ENCODE assay signal across 8 cellular contexts in genomic region chr1:155000475-155000724, GRCh38. TPM values are rescaled to one million over a fixed set of nuclear protein-coding genes. Genes with fewer than 3 reads are reported as not detected.
DNase-seq lines count a peak whose midpoint lies in the region; ATAC-seq, FAIRE-seq and TF ChIP-seq lines count a peak whose summit lies in the region.

No MANE protein-coding gene starts in this region.

- ATAC-seq in central memory CD8-positive, alpha-beta T cell (replicated peaks; ENCODE audit: extremely low read depth, poor library complexity, severe bottlenecking), result no peak
- no peak for ATAC-seq in GM21825 (IDR thresholded peaks at IDR 0.05; ENCODE audit: unreplicated experiment)
- no peak for ATAC-seq in GM18517 (IDR thresholded peaks at IDR 0.05; ENCODE audit: unreplicated experiment)

- H3K27ac Mint-ChIP-seq in central memory CD8-positive, alpha-beta T cell (ENCODE audit: low read depth), result peak overlapping the region; percentile 54

- peaks cover 20% of the 10 kb centered on the region for H3K79me2 ChIP-seq in Karpas-422 (ENCODE audit: low read length)

- no peaks in the 10 kb centered on the region for H3K27me3 Mint-ChIP-seq in central memory CD8-positive, alpha-beta T cell

- H3K27me3 ChIP-seq in AG04450 (ENCODE audit: control insufficient read depth, insufficient read depth, low read length) (no peaks in the 10 kb centered on the region), Karpas-422 (ENCODE audit: low read length) (no peaks in the 10 kb centered on the region), mucosa of rectum (ENCODE audit: control insufficient read depth in 2 of 2, insufficient read depth in 2 of 2, low read length in 2 of 2) (no peaks in the 10 kb centered on the region)

- H3K9me2 ChIP-seq in Karpas-422 (replicated peaks; ENCODE audit: insufficient read depth, low read length), result no peaks in the 10 kb centered on the region

- DNase-seq in AG04450 (ENCODE audit: low read depth, low spot score) (no peak), Karpas-422 (peak; percentile 75), ACHN (no peak), D721Med (ENCODE audit: insufficient read length, low spot score) (no peak)
- DNase-seq in central memory CD8-positive, alpha-beta T cell (ENCODE audit: low spot score in 2 of 2), result no peak

- peaks cover 10% of the 10 kb centered on the region for H3K36me3 Mint-ChIP-seq in central memory CD8-positive, alpha-beta T cell (ENCODE audit: insufficient read depth)

- FAIRE-seq in D721Med (lab: Jason Lieb, UNC), result no peak

- CTCF ChIA-PET in AG04450 (lab: Charles Lee), result interaction anchor here (0.7 to 2.5 kb wide), 6 partner anchors 7 to 193 kb away, joined by 3 to 20 read pairs (median 4); partner anchors contain the start of gene PBXIP1

- no peaks in the 10 kb centered on the region for H3K36me3 ChIP-seq in Karpas-422 (ENCODE audit: insufficient read depth, low read length)
- H3K36me3 ChIP-seq in mucosa of rectum (ENCODE audit: control insufficient read depth in 2 of 2, insufficient read depth in 2 of 2, low read length in 2 of 2), result peaks cover 0 to 3% of the 10 kb centered on the region in 2 donors

- H3K27ac ChIP-seq in AG04450 (ENCODE audit: low read depth, low read length) (peak overlapping the region; percentile 84), Karpas-422 (ENCODE audit: low read length) (peak overlapping the region; percentile 88), mucosa of rectum (ENCODE audit: low read depth in 2 of 2, low read length in 2 of 2) (peak overlapping the region; percentile 99)

- no peaks in the 10 kb centered on the region for H3K9me3 Mint-ChIP-seq in central memory CD8-positive, alpha-beta T cell

- H2AFZ ChIP-seq in Karpas-422 (ENCODE audit: low read length), result no peak overlapping the region; the same call in 1 of the 2 replicates

- peak overlapping the region; percentile 94 for H3K4me3 Mint-ChIP-seq in central memory CD8-positive, alpha-beta T cell

- H3K9me3 ChIP-seq in AG04450 (ENCODE audit: control insufficient read depth, insufficient read depth, low read length) (no peaks in the 10 kb centered on the region; the same call in 1 of the 2 replicates), Karpas-422 (ENCODE audit: low read length) (no peaks in the 10 kb centered on the region), mucosa of rectum (ENCODE audit: control insufficient read depth in 2 of 2, low read length in 2 of 2) (no peaks in the 10 kb centered on the region)

- H3K4me1 ChIP-seq in Karpas-422 (ENCODE audit: low read length) (peaks cover 56% of the 10 kb centered on the region), mucosa of rectum (ENCODE audit: control insufficient read depth in 2 of 2, insufficient read depth in 2 of 2, low read length in 2 of 2) (peaks cover 20 to 34% of the 10 kb centered on the region in 2 donors)

- H3K4me2 ChIP-seq in Karpas-422 (ENCODE audit: low read depth, low read length, poor library complexity, severe bottlenecking), result peak overlapping the region; percentile 96

- no peaks in the 10 kb centered on the region for H4K20me1 ChIP-seq in Karpas-422 (ENCODE audit: insufficient read depth, low read depth, low read length)

- peak overlapping the region; percentile 76 for H3K4me3 ChIP-seq in AG04450 (ENCODE audit: low read depth, low read length)
- H3K4me3 ChIP-seq in Karpas-422 (ENCODE audit: low read length), result peak overlapping the region; percentile 70
- H3K4me3 ChIP-seq in mucosa of rectum (ENCODE audit: low read length in 2 of 2), result peak overlapping the region; percentile 87 to 88

- H3K4me1 Mint-ChIP-seq in central memory CD8-positive, alpha-beta T cell, result peaks cover 42% of the 10 kb centered on the region

- TF ChIP-seq CTCF in AG04450 (IDR thresholded peaks at IDR 0.05; ENCODE audit: low read depth, low read length) (no peak), D721Med (IDR thresholded peaks at IDR 0.05; ENCODE audit: insufficient read depth, missing control alignments) (no peak)

- in situ Hi-C loops in ACHN (cut with HindIII; ENCODE audit: low pct_ligation_motif_present, low pct_unique_long_range_greater_than_20kb, low sequenced_read_pairs), result no loop called here

- POLR2A ChIA-PET in AG04450 (lab: Yijun Ruan, JAX), result interaction anchor here (2.0 to 2.7 kb wide), 2 partner anchors 29 to 39 kb away, joined by 4 to 15 read pairs; partner anchors contain the start of gene SHC1

- H3K9ac ChIP-seq in Karpas-422 (ENCODE audit: low read length), result peak overlapping the region; percentile 88
- peak overlapping the region; percentile 89 to 93 for H3K9ac ChIP-seq in mucosa of rectum (ENCODE audit: low read depth in 1 of 2, low read length in 2 of 2)

RNA-seq across cellular contexts. Expression of gene ZBTB7B, which starts 2.2 kb away (rescaled TPM):
- 8.7 and 12.7 TPM in 2 replicates for polyA plus RNA-seq in AG04450 (2011; rRNA removed)
- polyA minus RNA-seq in AG04450 (2011; rRNA and poly(A)+ RNA removed), result 9.7 and 10.5 TPM in 2 replicates
- 17.1 and 31.0 TPM in 2 replicates for total RNA-seq in Karpas-422 (2014; rRNA removed; shearing (Covaris generic); ENCODE audit: low replicate concordance)

RNA-seq across cellular contexts. Expression of gene LENEP, which starts 7.0 kb away (rescaled TPM):
- 0.21 TPM in 1 of 2 replicates, not detected in the other for polyA plus RNA-seq in AG04450 (2011; rRNA removed)
- polyA minus RNA-seq in AG04450 (2011; rRNA and poly(A)+ RNA removed), result 0.91 and 1.4 TPM in 2 replicates
- total RNA-seq in Karpas-422 (2014; rRNA removed; shearing (Covaris generic); ENCODE audit: low replicate concordance), result 2.6 TPM in 1 of 2 replicates, not detected in the other

RNA-seq across cellular contexts. Expression of gene FLAD1, which starts 17.3 kb away (rescaled TPM):
- 21.1 and 30.2 TPM in 2 replicates for polyA plus RNA-seq in AG04450 (2011; rRNA removed)
- 35.7 and 52.2 TPM in 2 replicates for polyA minus RNA-seq in AG04450 (2011; rRNA and poly(A)+ RNA removed)
- 48.7 and 57.3 TPM in 2 replicates for total RNA-seq in Karpas-422 (2014; rRNA removed; shearing (Covaris generic); ENCODE audit: low replicate concordance)

RNA-seq across cellular contexts. Expression of gene CKS1B, which starts 25.9 kb away (rescaled TPM):
- 66.4 and 81.3 TPM in 2 replicates for polyA plus RNA-seq in AG04450 (2011; rRNA removed)
- polyA minus RNA-seq in AG04450 (2011; rRNA and poly(A)+ RNA removed), result 32.1 and 34.2 TPM in 2 replicates
- 110 and 225 TPM in 2 replicates for total RNA-seq in Karpas-422 (2014; rRNA removed; shearing (Covaris generic); ENCODE audit: low replicate concordance)

RNA-seq across cellular contexts. Expression of gene SHC1, which starts 29.9 kb away (rescaled TPM):
- 371 and 409 TPM in 2 replicates for polyA plus RNA-seq in AG04450 (2011; rRNA removed)
- 335 and 453 TPM in 2 replicates for polyA minus RNA-seq in AG04450 (2011; rRNA and poly(A)+ RNA removed)
- 27.8 and 35.3 TPM in 2 replicates for total RNA-seq in Karpas-422 (2014; rRNA removed; shearing (Covaris generic); ENCODE audit: low replicate concordance)
